Comparison of ENCODE assay signal across 21 cellular contexts in the genomic region with DNA sequence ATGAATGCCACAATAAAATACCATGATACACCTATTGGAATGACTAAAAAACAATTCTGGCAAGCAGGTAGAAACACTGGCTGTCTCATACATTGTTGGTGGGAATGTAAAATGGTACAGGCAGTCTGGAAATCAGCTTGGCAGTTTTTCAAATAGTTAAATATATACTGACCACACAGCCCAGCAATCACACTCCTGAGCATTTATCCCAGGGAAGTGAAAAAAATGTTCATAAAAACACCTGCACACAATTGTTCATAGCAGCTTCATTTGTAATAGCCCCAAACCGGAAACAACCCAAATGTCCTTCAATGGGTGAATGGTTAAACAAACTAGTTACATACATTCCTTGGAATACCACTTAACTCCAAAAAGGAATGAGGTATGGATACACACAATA.
DNase-seq lines count a peak whose midpoint lies in the region; ATAC-seq and TF ChIP-seq lines count a peak whose summit lies in the region.
"Had no signal": no experiment of that assay in that cellular context is flagged by ENCODE, and none has a peak within 500 bp of the region (broad histone marks: within the 10 kb centered on the region; RNA-seq: fewer than 3 reads in every experiment).

No MANE protein-coding gene starts in this region.

- no peak overlapping the region for H3K4me3 ChIP-seq in breast epithelium
- no peak overlapping the region for H3K4me3 ChIP-seq in epithelial cell of esophagus (ENCODE audit: low read length)
- H3K4me3 ChIP-seq: BLaER1 had no signal

- H3K27me3 ChIP-seq in breast epithelium, result no peaks in the 10 kb centered on the region
- H3K27me3 ChIP-seq: BLaER1 had no signal

- no peak for TF ChIP-seq POLR2A in breast epithelium (IDR thresholded peaks at IDR 0.05)

- CTCF ChIA-PET in MCF 10A (lab: Yijun Ruan, JAX), result no interaction called here

- no peaks in the 10 kb centered on the region for H3K4me1 ChIP-seq in breast epithelium
- H3K4me1 ChIP-seq: BLaER1 had no signal

- H3K36me3 ChIP-seq in breast epithelium, result no peaks in the 10 kb centered on the region
- H3K36me3 ChIP-seq: BLaER1 had no signal

- H3K9me3 ChIP-seq in breast epithelium, result no peaks in the 10 kb centered on the region
- H3K9me3 ChIP-seq: BLaER1 had no signal

- no peak overlapping the region for H3K27ac ChIP-seq in breast epithelium
- H3K27ac ChIP-seq: 22Rv1, BLaER1 had no signal

- H3K27me3 Mint-ChIP-seq in MCF 10A (ENCODE audit: insufficient read depth, unreplicated experiment), result no peaks in the 10 kb centered on the region

- POLR2A ChIA-PET in MCF 10A (lab: Yijun Ruan, JAX), result no interaction called here

- no peak for TF ChIP-seq CTCF in MCF 10A (IDR thresholded peaks at IDR 0.05; ENCODE audit: unreplicated experiment)
- TF ChIP-seq CTCF in breast epithelium (IDR thresholded peaks at IDR 0.05), result no peak
- TF ChIP-seq CTCF in epithelial cell of esophagus (IDR thresholded peaks at IDR 0.05; ENCODE audit: insufficient read depth, low read depth, low read length, missing control alignments), result no peak

- no peaks in the 10 kb centered on the region for H3K9me3 Mint-ChIP-seq in MCF 10A (ENCODE audit: unreplicated experiment)
- H3K9me3 Mint-ChIP-seq: CD8-positive, alpha-beta memory T cell had no signal

- DNase-seq in MCF 10A (ENCODE audit: unreplicated experiment) (peak; percentile 27), breast epithelium (ENCODE audit: low spot score in 2 of 2) (no peak), epithelial cell of esophagus (ENCODE audit: low read depth) (peak; percentile 29), left colon (no peak), NCI-H774 (lab: John Stamatoyannopoulos, UW) (no peak), ureter (ENCODE audit: low spot score) (no peak), foreskin melanocyte (no peak), HuH-7.5 (ENCODE audit: low spot score) (no peak)
- DNase-seq: CD8-positive, alpha-beta memory T cell; DND-41; GF-D8; GOT3; KG1; MM.1S; NCI-H1092 treated with DMSO at 0.1 percent for 48 hours; NCI-H2081 treated with DMSO at 0.1 percent for 48 hours; NCI-H510A; NCI-H82 had no signal

- H3K27ac Mint-ChIP-seq in MCF 10A (ENCODE audit: low read depth, unreplicated experiment), result no peak overlapping the region
- H3K27ac Mint-ChIP-seq: CD8-positive, alpha-beta memory T cell had no signal

- no peak overlapping the region for H3K4me3 Mint-ChIP-seq in MCF 10A (ENCODE audit: unreplicated experiment)
- H3K4me3 Mint-ChIP-seq: CD8-positive, alpha-beta memory T cell had no signal

- peak; percentile 7 for ATAC-seq in left colon
- ATAC-seq: Right ventricle myocardium inferior had no signal

- intact Hi-C loops in MCF 10A (cut with micrococcal nuclease) (no loop called here), breast epithelium (cut with DNase I; ENCODE audit: low total_unique reads) (no loop called here), left colon (cut with DNase I, micrococcal nuclease) (no loop called here)

- peaks cover 6% of the 10 kb centered on the region for H3K4me1 Mint-ChIP-seq in MCF 10A (ENCODE audit: insufficient read depth, unreplicated experiment)
- H3K4me1 Mint-ChIP-seq: CD8-positive, alpha-beta memory T cell had no signal

- no peaks in the 10 kb centered on the region for H3K36me3 Mint-ChIP-seq in MCF 10A (ENCODE audit: insufficient read depth, unreplicated experiment)
- H3K36me3 Mint-ChIP-seq: CD8-positive, alpha-beta memory T cell had no signal

- BruUV-seq in MCF 10A (replicated peaks; lab: Mats Ljungman, UMichigan), result no TSS peak

Comparison
In these comparisons a context has a peak if more than half of its experiments do, and no peak if none do; other contexts are left out.
1. DNase-seq: peak in MCF 10A (single experiment) and epithelial cell of esophagus (single experiment); none in breast epithelium (0 of 2), left colon (0 of 2), NCI-H774 (single experiment), ureter (single experiment), foreskin melanocyte (single experiment) and HuH-7.5 (single experiment).